ENCODE assay signal across 34 cellular contexts in the genomic region with DNA sequence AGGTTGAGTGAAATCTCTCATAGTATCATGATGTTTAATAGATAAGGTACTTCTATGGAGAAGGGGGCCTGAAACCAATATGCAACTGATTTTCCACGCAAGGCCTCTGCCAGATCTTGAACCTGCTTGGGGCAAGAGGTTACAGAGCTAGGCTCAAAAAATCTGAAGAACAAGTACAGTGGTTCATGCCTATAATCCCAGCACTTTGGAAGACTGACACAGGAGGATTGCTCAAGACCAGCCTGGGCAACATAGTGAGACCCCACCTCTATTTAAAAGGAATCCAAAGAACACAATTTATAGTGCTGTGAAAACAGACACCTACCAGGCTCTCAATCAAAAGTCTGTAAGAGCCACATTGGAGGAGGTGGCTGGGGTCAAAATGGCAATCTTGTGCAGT.
"Had no signal": no experiment of that assay in that cellular context is flagged by ENCODE, and none has a peak within 500 bp of the region (broad histone marks: within the 10 kb centered on the region; RNA-seq: fewer than 3 reads in every experiment).

No MANE protein-coding gene starts in this region.

- H3K4me3 ChIP-seq: adrenal gland had no signal

- H3K27ac ChIP-seq: adrenal gland, VCaP had no signal

- ATAC-seq: activated CD8-positive, alpha-beta T cell treated with anti-CD3 and anti-CD28 coated beads for 36 hours; activated naive CD4-positive, alpha-beta T cell treated with anti-CD3 and anti-CD28 coated beads, Interleukin-2, amount 50 U/mL, for 72 hours; activated T-cell treated with anti-CD3 and anti-CD28 coated beads, Interleukin-2, amount 50 U/mL, for 4 hours; activated T-cell treated with anti-CD3 and anti-CD28 coated beads, Interleukin-2, amount 50 U/mL, for 72 hours; activated T-helper 17 cell treated with anti-CD3 and anti-CD28 coated beads, Interleukin-2, amount 50 U/mL, for 72 hours had no signal

- H3K27me3 Mint-ChIP-seq: activated B cell treated with CpG ODN at 0.5 μM for 24 hours; activated CD4-positive, alpha-beta memory T cell treated with anti-CD3 and anti-CD28 coated beads for 36 hours; activated CD4-positive, alpha-beta T cell treated with anti-CD3 and anti-CD28 coated beads, Interleukin-2, amount 10 ng/mL, durations not matched to agents 24 days and 14 days; activated CD8-positive, alpha-beta T cell treated with anti-CD3 and anti-CD28 coated beads for 36 hours; activated naive CD8-positive, alpha-beta T cell treated with anti-CD3 and anti-CD28 coated beads for 36 hours; activated T-helper 17 cell treated with anti-CD3 and anti-CD28 coated beads, Interleukin-2, amount 50 U/mL, for 72 hours had no signal

- H3K9me3 Mint-ChIP-seq: activated B cell treated with CpG ODN at 0.5 μM for 24 hours; activated CD4-positive, alpha-beta memory T cell treated with anti-CD3 and anti-CD28 coated beads for 36 hours; activated CD4-positive, alpha-beta T cell treated with anti-CD3 and anti-CD28 coated beads, Interleukin-2, amount 10 ng/mL, durations not matched to agents 24 days and 14 days; activated CD8-positive, alpha-beta T cell treated with anti-CD3 and anti-CD28 coated beads for 36 hours; activated naive CD4-positive, alpha-beta T cell treated with anti-CD3 and anti-CD28 coated beads for 36 hours; activated naive CD4-positive, alpha-beta T cell treated with anti-CD3 and anti-CD28 coated beads, Interleukin-2, amount 50 U/mL, for 72 hours; activated naive CD8-positive, alpha-beta T cell treated with anti-CD3 and anti-CD28 coated beads for 36 hours; activated T-cell treated with anti-CD3 and anti-CD28 coated beads, Interleukin-2, amount 50 U/mL, for 4 hours; activated T-cell treated with anti-CD3 and anti-CD28 coated beads, Interleukin-2, amount 50 U/mL, for 72 hours; activated T-helper 1 cell treated with anti-CD3 and anti-CD28 coated beads, Interleukin-12 subunit alpha, Interleukin-12 subunit beta, Interleukin-2, Interleukin-4 antibody, amounts not matched to agents 30 ng/mL and 10 ng/mL and 1 ng/mL, durations not matched to agents 14 hours and 24 hours and 36 hours; activated T-helper 17 cell treated with anti-CD3 and anti-CD28 coated beads, Interleukin-2, amount 50 U/mL, for 72 hours; T-helper 1 cell treated with Interleukin-12 subunit alpha and Interleukin-12 subunit beta and Interleukin-4 antibody, amounts not matched to agents 30 μg/mL and 1 μg/mL, for 36 hours; T-helper 2 cell treated with Interferon-gamma antibody and Interleukin-4, amounts not matched to agents 5 μg/mL and 100 μg/mL, for 36 hours had no signal

- H3K27me3 ChIP-seq: adrenal gland had no signal

- H3K4me1 Mint-ChIP-seq: activated B cell treated with CpG ODN at 0.5 μM for 24 hours; activated CD4-positive, alpha-beta T cell treated with anti-CD3 and anti-CD28 coated beads, Interleukin-2, amount 10 ng/mL, durations not matched to agents 24 days and 14 days; activated naive CD8-positive, alpha-beta T cell treated with anti-CD3 and anti-CD28 coated beads for 36 hours; brain had no signal

- DNase-seq: activated B cell treated with CpG ODN at 0.5 μM for 24 hours; activated CD4-positive, alpha-beta memory T cell treated with anti-CD3 and anti-CD28 coated beads for 36 hours; activated CD4-positive, alpha-beta T cell treated with anti-CD3 and anti-CD28 coated beads for 4 hours; activated CD4-positive, alpha-beta T cell treated with anti-CD3 and anti-CD28 coated beads, Interleukin-2, amount 10 ng/mL, durations not matched to agents 24 days and 14 days; activated CD4-positive, alpha-beta T cell treated with anti-CD3 and anti-CD28 coated beads, Interleukin-2, amount 50 U/mL, for 1 hour; activated CD4-positive, alpha-beta T cell treated with anti-CD3 and anti-CD28 coated beads, Interleukin-2, amount 50 U/mL, for 4 hours; activated CD4-positive, CD25-positive, alpha-beta regulatory T cell treated with anti-CD3 and anti-CD28 coated beads, Interleukin-2, amount 50 U/mL, for 72 hours; activated CD8-positive, alpha-beta memory T cell treated with anti-CD3 and anti-CD28 coated beads, Interleukin-2, amount 50 U/mL, for 4 hours; activated CD8-positive, alpha-beta T cell treated with anti-CD3 and anti-CD28 coated beads for 36 hours; activated effector memory CD4-positive, alpha-beta T cell treated with anti-CD3 and anti-CD28 coated beads, Interleukin-2, amount 50 U/mL, for 16 hours; activated gamma-delta T cell treated with Interleukin-2 at 50 U/mL for 16 hours; activated naive CD4-positive, alpha-beta T cell; activated naive CD4-positive, alpha-beta T cell treated with anti-CD3 and anti-CD28 coated beads for 36 hours; activated naive CD4-positive, alpha-beta T cell treated with anti-CD3 and anti-CD28 coated beads, Interleukin-2, amount 50 U/mL, for 16 hours; activated naive CD8-positive, alpha-beta T cell treated with anti-CD3 and anti-CD28 coated beads for 36 hours; activated T-cell treated with anti-CD3 and anti-CD28 coated beads for 4 hours; activated T-cell treated with anti-CD3 and anti-CD28 coated beads, Interleukin-2, amount 50 U/mL, for 1 hour; activated T-cell treated with anti-CD3 and anti-CD28 coated beads, Interleukin-2, amount 50 U/mL, for 4 hours; activated T-cell treated with anti-CD3 and anti-CD28 coated beads, Interleukin-2, amount 50 U/mL, for 72 hours; adrenal gland; amniotic stem cell; aorta; central memory CD4-positive, alpha-beta T cell; T-helper 1 cell; T-helper 2 cell; T-helper 9 cell had no signal

- H3K4me1 ChIP-seq: adrenal gland had no signal

- H3K27ac Mint-ChIP-seq: activated B cell treated with CpG ODN at 0.5 μM for 24 hours; activated CD4-positive, alpha-beta memory T cell treated with anti-CD3 and anti-CD28 coated beads for 36 hours; activated CD4-positive, alpha-beta T cell treated with anti-CD3 and anti-CD28 coated beads, Interleukin-2, amount 10 ng/mL, durations not matched to agents 24 days and 14 days; activated CD8-positive, alpha-beta T cell treated with anti-CD3 and anti-CD28 coated beads for 36 hours; activated naive CD4-positive, alpha-beta T cell treated with anti-CD3 and anti-CD28 coated beads for 36 hours; activated naive CD4-positive, alpha-beta T cell treated with anti-CD3 and anti-CD28 coated beads, Interleukin-2, amount 50 U/mL, for 72 hours; activated naive CD8-positive, alpha-beta T cell treated with anti-CD3 and anti-CD28 coated beads for 36 hours; activated T-cell treated with anti-CD3 and anti-CD28 coated beads, Interleukin-2, amount 50 U/mL, for 72 hours; activated T-helper 1 cell treated with anti-CD3 and anti-CD28 coated beads, Interleukin-12 subunit alpha, Interleukin-12 subunit beta, Interleukin-2, Interleukin-4 antibody, amounts not matched to agents 30 ng/mL and 10 ng/mL and 1 ng/mL, durations not matched to agents 14 hours and 24 hours and 36 hours; activated T-helper 17 cell treated with anti-CD3 and anti-CD28 coated beads, Interleukin-2, amount 50 U/mL, for 72 hours; brain; T-helper 1 cell treated with Interleukin-12 subunit alpha and Interleukin-12 subunit beta and Interleukin-4 antibody, amounts not matched to agents 30 μg/mL and 1 μg/mL, for 36 hours; T-helper 2 cell treated with Interferon-gamma antibody and Interleukin-4, amounts not matched to agents 5 μg/mL and 100 μg/mL, for 36 hours had no signal

- H3K9me3 ChIP-seq: adrenal gland had no signal

- H3K4me3 Mint-ChIP-seq: activated B cell treated with CpG ODN at 0.5 μM for 24 hours; activated CD4-positive, alpha-beta memory T cell treated with anti-CD3 and anti-CD28 coated beads for 36 hours; activated CD4-positive, alpha-beta T cell treated with anti-CD3 and anti-CD28 coated beads, Interleukin-2, amount 10 ng/mL, durations not matched to agents 24 days and 14 days; activated CD8-positive, alpha-beta T cell treated with anti-CD3 and anti-CD28 coated beads for 36 hours; activated naive CD4-positive, alpha-beta T cell treated with anti-CD3 and anti-CD28 coated beads for 36 hours; activated naive CD8-positive, alpha-beta T cell treated with anti-CD3 and anti-CD28 coated beads for 36 hours; activated T-cell treated with anti-CD3 and anti-CD28 coated beads, Interleukin-2, amount 50 U/mL, for 4 hours; activated T-cell treated with anti-CD3 and anti-CD28 coated beads, Interleukin-2, amount 50 U/mL, for 72 hours; activated T-helper 1 cell treated with anti-CD3 and anti-CD28 coated beads, Interleukin-12 subunit alpha, Interleukin-12 subunit beta, Interleukin-2, Interleukin-4 antibody, amounts not matched to agents 30 ng/mL and 10 ng/mL and 1 ng/mL, durations not matched to agents 14 hours and 24 hours and 36 hours; activated T-helper 17 cell treated with anti-CD3 and anti-CD28 coated beads, Interleukin-2, amount 50 U/mL, for 72 hours; brain; T-helper 1 cell treated with Interleukin-12 subunit alpha and Interleukin-12 subunit beta and Interleukin-4 antibody, amounts not matched to agents 30 μg/mL and 1 μg/mL, for 36 hours; T-helper 2 cell treated with Interferon-gamma antibody and Interleukin-4, amounts not matched to agents 5 μg/mL and 100 μg/mL, for 36 hours had no signal

- FAIRE-seq: TTC549 had no signal
